Comparison of ENCODE assay signal across 8 cellular contexts in genomic region chr10:71888623-71889387, GRCh38. TPM values are rescaled to one million over a fixed set of nuclear protein-coding genes. Genes with fewer than 3 reads are reported as not detected.
DNase-seq lines count a peak whose midpoint lies in the region; TF ChIP-seq lines count a peak whose summit lies in the region.

No MANE protein-coding gene starts in this region.

- peaks cover 5 to 18% (median 7%) of the 10 kb centered on the region in 3 donors for H3K4me1 ChIP-seq in skeletal muscle tissue (ENCODE audit: control insufficient read depth in 3 of 3, insufficient read depth in 3 of 3, low read length in 3 of 3)

- H3K36me3 ChIP-seq in skeletal muscle tissue (ENCODE audit: control insufficient read depth in 3 of 3, insufficient read depth in 3 of 3, low read length in 3 of 3): no peaks in the 10 kb centered on the region

- peak overlapping the region; percentile 74 to 84 (median 81) for H3K9ac ChIP-seq in skeletal muscle tissue (ENCODE audit: low read depth in 1 of 3, low read length in 3 of 3)

- peak; percentile 71 for DNase-seq in HCEC 1CT
- peak; percentile 66 for DNase-seq in M059J (ENCODE audit: low read depth)
- DNase-seq in UCSD-AML1 (lab: John Stamatoyannopoulos, UW; ENCODE audit: unreplicated experiment): peak; percentile 80
- DNase-seq in T47D (ENCODE audit: low read depth in 1 of 2, low spot score in 1 of 2): peak; percentile 4 to 32
- DNase-seq in iPS-NIHi7 (ENCODE audit: extremely low spot score): peak; percentile 52
- no peak for DNase-seq in NCI-H2029 treated with DMSO at 0.1 percent for 48 hours (lab: John Stamatoyannopoulos, UW)

- peak; percentile 14; the same call in 1 of the 2 replicates for TF ChIP-seq CTCF in GM12874 (IDR thresholded peaks at IDR 0.05; ENCODE audit: insufficient read depth, low read depth, low read length)

- no peaks in the 10 kb centered on the region for H3K27me3 ChIP-seq in skeletal muscle tissue (ENCODE audit: control insufficient read depth in 3 of 3, insufficient read depth in 3 of 3, low read length in 3 of 3)

- in situ Hi-C loops in T47D (cut with HindIII; ENCODE audit: low pct_unique_long_range_greater_than_20kb, low sequenced_read_pairs): no loop called here

- peak overlapping the region; percentile 77 for H3K27ac ChIP-seq in skeletal muscle tissue (ENCODE audit: low read depth, low read length)

- no peaks in the 10 kb centered on the region for H3K9me3 ChIP-seq in skeletal muscle tissue (ENCODE audit: control insufficient read depth in 3 of 3, low read length in 3 of 3)

- H3K4me3 ChIP-seq in skeletal muscle tissue (ENCODE audit: low read length in 3 of 3): peak overlapping the region; percentile 73 to 86 (median 80)

RNA-seq across cellular contexts. Expression of gene PSAP, which starts 37.8 kb away (rescaled TPM):
- total RNA-seq in M059J (2014; rRNA removed; shearing (Covaris generic)): 359 and 530 TPM in 2 replicates
- total RNA-seq in skeletal muscle tissue: 369 TPM
